ENCODE assay signal across 14 cellular contexts in the genomic region with DNA sequence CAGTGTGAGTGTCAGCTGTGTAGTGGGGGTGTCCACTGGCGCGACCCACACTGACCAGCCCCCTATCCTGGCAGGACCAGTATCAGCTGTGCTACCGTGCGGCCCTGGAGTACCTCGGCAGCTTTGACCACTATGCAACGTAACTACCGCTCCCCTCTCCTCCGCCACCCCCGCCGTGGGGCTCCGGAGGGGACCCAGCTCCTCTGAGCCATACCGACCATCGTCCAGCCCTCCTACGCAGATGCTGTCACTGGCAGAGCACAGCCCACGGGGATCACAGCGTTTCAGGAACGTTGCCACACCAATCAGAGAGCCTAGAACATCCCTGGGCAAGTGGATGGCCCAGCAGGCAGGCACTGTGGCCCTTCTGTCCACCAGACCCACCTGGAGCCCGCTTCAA. TPM values are rescaled to one million over a fixed set of nuclear protein-coding genes. Genes with fewer than 3 reads are reported as not detected.
DNase-seq lines count a peak whose midpoint lies in the region; ATAC-seq and TF ChIP-seq lines count a peak whose summit lies in the region.
"Had no signal": no experiment of that assay in that cellular context is flagged by ENCODE, and none has a peak within 500 bp of the region (broad histone marks: within the 10 kb centered on the region; RNA-seq: fewer than 3 reads in every experiment).

No MANE protein-coding gene starts in this region.

- H3K27me3 ChIP-seq in neuronal stem cell (ENCODE audit: control insufficient read depth in 3 of 3, insufficient read depth in 3 of 3, low read depth in 1 of 3, low read length in 3 of 3) = no peaks in the 10 kb centered on the region
- H3K27me3 ChIP-seq: SJSA1 had no signal

- no peak overlapping the region for H3K4ac ChIP-seq in neuronal stem cell (ENCODE audit: low read length)

- no peak overlapping the region for H2BK15ac ChIP-seq in neuronal stem cell (ENCODE audit: low read length)

- no peak overlapping the region for H3K18ac ChIP-seq in neuronal stem cell (ENCODE audit: low read length)

- H2BK12ac ChIP-seq in neuronal stem cell (ENCODE audit: low read length) = no peak overlapping the region

- no peak overlapping the region for H3K14ac ChIP-seq in neuronal stem cell (ENCODE audit: low read length)

- WGBS in neuronal stem cell (ENCODE audit: extremely low coverage in 2 of 2, insufficient read length in 2 of 2, insufficient replicate concordance in 1 of 2), 2 donors = no CpG with 5 or more reads among the region's 18 CpGs

- TF ChIP-seq CTCF in fibroblast of mammary gland (conservative IDR thresholded peaks at IDR 0.05; ENCODE audit: control insufficient read depth, insufficient read depth, low read depth, low read length) = no peak

- no peak overlapping the region for H2AK5ac ChIP-seq in neuronal stem cell (ENCODE audit: low read depth, low read length)

- H4K91ac ChIP-seq in neuronal stem cell (ENCODE audit: low read depth, low read length, poor library complexity) = no peak overlapping the region

- no peak overlapping the region for H2BK5ac ChIP-seq in neuronal stem cell (ENCODE audit: low read length)

- no peak overlapping the region for H3K4me2 ChIP-seq in neuronal stem cell (ENCODE audit: insufficient read depth, low read length, poor library complexity, severe bottlenecking)

- no peaks in the 10 kb centered on the region for H3K4me1 ChIP-seq in neuronal stem cell (ENCODE audit: control insufficient read depth in 2 of 2, insufficient read depth in 1 of 2, low read depth in 1 of 2, low read length in 2 of 2)
- H3K4me1 ChIP-seq: SJSA1 had no signal

- peaks cover 60 to 73% of the 10 kb centered on the region in 2 donors for H3K36me3 ChIP-seq in neuronal stem cell (replicated peaks in 1 of 2; ENCODE audit: control insufficient read depth in 2 of 2, insufficient read depth in 2 of 2, low read length in 2 of 2)

- H4K8ac ChIP-seq in neuronal stem cell (ENCODE audit: low read depth, low read length) = no peak overlapping the region

- H3K27ac ChIP-seq in angular gyrus (ENCODE audit: low read depth, low read length) (peak overlapping the region; percentile 84), neuronal stem cell (replicated peaks; ENCODE audit: low read length) (no peak overlapping the region)
- H3K27ac ChIP-seq: SJSA1 had no signal

- no peak overlapping the region for H3K4me3 ChIP-seq in fibroblast of mammary gland (ENCODE audit: control insufficient read depth, low read depth, low read length)
- no peak overlapping the region for H3K4me3 ChIP-seq in neuronal stem cell (ENCODE audit: low read length in 2 of 2)
- H3K4me3 ChIP-seq: SJSA1 had no signal

- H2BK120ac ChIP-seq in neuronal stem cell (ENCODE audit: low read depth, low read length) = no peak overlapping the region

- no peak overlapping the region for H3K9ac ChIP-seq in neuronal stem cell (ENCODE audit: low read depth, low read length, poor library complexity)

- H2AFZ ChIP-seq in neuronal stem cell (ENCODE audit: low read length) = no peak overlapping the region

- ATAC-seq in HG03135 (IDR thresholded peaks at IDR 0.05; ENCODE audit: unreplicated experiment) = no peak
- no peak for ATAC-seq in GM19023 (IDR thresholded peaks at IDR 0.05; ENCODE audit: unreplicated experiment)
- ATAC-seq: HCT116 had no signal

- no peaks in the 10 kb centered on the region for H3K9me3 ChIP-seq in neuronal stem cell (replicated peaks in 1 of 2; ENCODE audit: control insufficient read depth in 2 of 2, insufficient read depth in 1 of 2, low read depth in 1 of 2, low read length in 2 of 2)
- H3K9me3 ChIP-seq: SJSA1 had no signal

- DNase-seq in fibroblast of mammary gland (ENCODE audit: low read depth) (peak; percentile 7), neuronal stem cell (ENCODE audit: low spot score) (no peak), NCI-H1930 (lab: John Stamatoyannopoulos, UW) (no peak), DMS153 (lab: John Stamatoyannopoulos, UW) (no peak)
- DNase-seq: DMS 273 treated with DMSO at 0.1 percent for 48 hours; NCI-H2107; NCI-H226; NCI-H526; NK-92 treated with Interleukin-12 subunit alpha and Interleukin-12 subunit beta, amount 100 ng/mL, for 24 hours had no signal

- H3K79me1 ChIP-seq in neuronal stem cell (ENCODE audit: low read depth, low read length) = no peaks in the 10 kb centered on the region

- peak overlapping the region; percentile 87 for H3K23ac ChIP-seq in neuronal stem cell (ENCODE audit: low read depth, low read length, poor library complexity)

RNA-seq across cellular contexts. Expression of a gene that starts 28.1 kb away (rescaled TPM):
- polyA plus RNA-seq in neuronal stem cell (2013, experiment 1 of 2) = 24.5 TPM
- polyA plus RNA-seq in neuronal stem cell (2013, experiment 2 of 2) = 25.1 TPM
